1 cellular context compared by ENCODE assay signal in genomic region chr3:108970561-108970960, GRCh38.
TF ChIP-seq lines count a peak whose summit lies in the region.

No MANE protein-coding gene starts in this region.

TF ChIP-seq in IMR-90, 13 proteins besides CTCF, POLR2A, EP300 and RAD21 (continued from another document):
- TF ChIP-seq ELK1 (IDR thresholded peaks at IDR 0.05; ENCODE audit: borderline replicate concordance, low read depth, low read length) (no peak), CHD1 (IDR thresholded peaks at IDR 0.05; ENCODE audit: low read depth, low read length) (no peak), MXI1 (IDR thresholded peaks at IDR 0.05; ENCODE audit: borderline replicate concordance, low read depth, low read length) (no peak), RCOR1 (IDR thresholded peaks at IDR 0.05; ENCODE audit: insufficient replicate concordance, low read length) (no peak)
